Comparison of ENCODE assay signal across 8 cellular contexts in genomic region chr15:42059661-42060476, GRCh38. TPM values are rescaled to one million over a fixed set of nuclear protein-coding genes. Genes with fewer than 3 reads are reported as not detected.
DNase-seq lines count a peak whose midpoint lies in the region; ATAC-seq, FAIRE-seq and TF ChIP-seq lines count a peak whose summit lies in the region.

No MANE protein-coding gene starts in this region.

- H3K27me3 ChIP-seq in esophagus muscularis mucosa (peaks cover 0 to 25% (median 0%) of the 10 kb centered on the region in 4 donors), testis (no peaks in the 10 kb centered on the region)

- no peaks in the 10 kb centered on the region for H3K36me3 ChIP-seq in esophagus muscularis mucosa
- H3K36me3 ChIP-seq in testis (ENCODE audit: low read depth, missing control alignments): no peaks in the 10 kb centered on the region

- no peak overlapping the region for H3K27ac ChIP-seq in A549
- H3K27ac ChIP-seq in esophagus muscularis mucosa (replicated peaks in 1 of 4): no peak overlapping the region
- H3K27ac ChIP-seq in testis: no peak overlapping the region

- H3K9me3 Mint-ChIP-seq in activated CD8-positive, alpha-beta memory T cell treated with anti-CD3 and anti-CD28 coated beads, Interleukin-2, amount 10 ng/mL, durations not matched to agents 7 days and 5 days (ENCODE audit: low read depth): no peaks in the 10 kb centered on the region
- H3K9me3 Mint-ChIP-seq in nephron: no peaks in the 10 kb centered on the region

- ATAC-seq in A549 (no peak), HG02763 (IDR thresholded peaks at IDR 0.05; ENCODE audit: unreplicated experiment) (no peak)
- ATAC-seq in activated CD8-positive, alpha-beta memory T cell treated with anti-CD3 and anti-CD28 coated beads, Interleukin-2, amount 10 ng/mL, durations not matched to agents 7 days and 5 days: peak; percentile 22

- DNase-seq in A549 (ENCODE audit: low read depth in 1 of 2, low spot score in 1 of 2): peak; percentile 33 to 48
- peak; percentile 74 for DNase-seq in GM13976 (ENCODE audit: low spot score)
- peak; percentile 79 for DNase-seq in NCI-H82 (lab: John Stamatoyannopoulos, UW)
- peak; percentile 75 for DNase-seq in activated CD8-positive, alpha-beta memory T cell treated with anti-CD3 and anti-CD28 coated beads, Interleukin-2, amount 10 ng/mL, durations not matched to agents 7 days and 5 days
- no peak for DNase-seq in esophagus muscularis mucosa (ENCODE audit: extremely low spot score)
- peak; percentile 79 for DNase-seq in testis

- TF ChIP-seq POLR2A in A549 (IDR thresholded peaks at IDR 0.05; ENCODE audit: low read length) (no peak), esophagus muscularis mucosa (IDR thresholded peaks at IDR 0.05; ENCODE audit: low read depth) (no peak), testis (IDR thresholded peaks at IDR 0.05) (no peak)

- H3K4me1 Mint-ChIP-seq in activated CD8-positive, alpha-beta memory T cell treated with anti-CD3 and anti-CD28 coated beads, Interleukin-2, amount 10 ng/mL, durations not matched to agents 7 days and 5 days: peaks cover 10% of the 10 kb centered on the region
- peaks cover 7% of the 10 kb centered on the region for H3K4me1 Mint-ChIP-seq in nephron

- intact Hi-C loops in esophagus muscularis mucosa (cut with DNase I) (loop anchor here (2.0 kb wide), 1 partner anchor 71 kb away; no protein-coding TSS in a partner anchor), testis (cut with DNase I; ENCODE audit: low total_unique reads) (loop anchor here (5.0 kb wide), 1 partner anchor 68 kb away; no protein-coding TSS in a partner anchor)

- in situ Hi-C loops in GM13976 (cut with MboI; ENCODE audit: low sequenced_read_pairs, unreplicated experiment): loop anchor here (5.0 kb wide), 1 partner anchor 68 kb away; no protein-coding TSS in a partner anchor

- no peak overlapping the region for H3K4me2 ChIP-seq in A549

- CTCF ChIA-PET in A549 (lab: Yijun Ruan, JAX): interaction anchor here (0.7 to 7.8 kb wide), 12 partner anchors 10 to 412 kb away, joined by 3 to 82 read pairs (median 3); no protein-coding TSS in a partner anchor
- CTCF ChIA-PET in activated CD8-positive, alpha-beta memory T cell treated with anti-CD3 and anti-CD28 coated beads, Interleukin-2, amount 10 ng/mL, durations not matched to agents 7 days and 5 days (lab: Charles Lee): interaction anchor here (0.7 to 4.7 kb wide), 7 partner anchors 9 to 118 kb away, joined by 3 to 47 read pairs (median 3); no protein-coding TSS in a partner anchor

- peak; percentile 59 for TF ChIP-seq RAD21 in A549 (conservative IDR thresholded peaks at IDR 0.05 in 1 of 2, IDR thresholded peaks at IDR 0.05 in 1 of 2)

- TF ChIP-seq EP300 in A549 (IDR thresholded peaks at IDR 0.05) (no peak), esophagus muscularis mucosa (IDR thresholded peaks at IDR 0.05) (no peak)

- 32% methylated on average over 13 of the region's 14 CpGs for WGBS in A549 (ENCODE audit: missing lambda C conversion rate)
- 52% methylated on average over 14 of the region's 14 CpGs for WGBS in esophagus muscularis mucosa
- WGBS in testis, 2 donors: 52 to 59% methylated on average over 13 to 14 of the region's 14 CpGs

- no peak for FAIRE-seq in A549 (lab: Jason Lieb, UNC)

- H3K4me3 ChIP-seq in A549 (no peak overlapping the region), esophagus muscularis mucosa (no peak overlapping the region), testis (no peak overlapping the region)

- no peak overlapping the region for H3K27ac Mint-ChIP-seq in activated CD8-positive, alpha-beta memory T cell treated with anti-CD3 and anti-CD28 coated beads, Interleukin-2, amount 10 ng/mL, durations not matched to agents 7 days and 5 days
- no peak overlapping the region for H3K27ac Mint-ChIP-seq in nephron

- H3K9me3 ChIP-seq in A549 (no peaks in the 10 kb centered on the region), esophagus muscularis mucosa (no peaks in the 10 kb centered on the region), testis (no peaks in the 10 kb centered on the region)

- POLR2A ChIA-PET in A549 (lab: Yijun Ruan, JAX): no interaction called here

- H3K4me1 ChIP-seq in A549 (peaks cover 10% of the 10 kb centered on the region; the same call in 2 of the 3 replicates), esophagus muscularis mucosa (peaks cover 4 to 10% (median 9%) of the 10 kb centered on the region in 4 donors), testis (peaks cover 3% of the 10 kb centered on the region)

- H3K36me3 Mint-ChIP-seq in activated CD8-positive, alpha-beta memory T cell treated with anti-CD3 and anti-CD28 coated beads, Interleukin-2, amount 10 ng/mL, durations not matched to agents 7 days and 5 days: no peaks in the 10 kb centered on the region
- no peaks in the 10 kb centered on the region for H3K36me3 Mint-ChIP-seq in nephron (ENCODE audit: low read depth)

- peaks cover 51% of the 10 kb centered on the region for H3K27me3 Mint-ChIP-seq in activated CD8-positive, alpha-beta memory T cell treated with anti-CD3 and anti-CD28 coated beads, Interleukin-2, amount 10 ng/mL, durations not matched to agents 7 days and 5 days
- H3K27me3 Mint-ChIP-seq in nephron (ENCODE audit: low read depth): peaks cover 44% of the 10 kb centered on the region

- no peak overlapping the region for H3K4me3 Mint-ChIP-seq in activated CD8-positive, alpha-beta memory T cell treated with anti-CD3 and anti-CD28 coated beads, Interleukin-2, amount 10 ng/mL, durations not matched to agents 7 days and 5 days
- no peak overlapping the region for H3K4me3 Mint-ChIP-seq in nephron

- TF ChIP-seq CTCF in A549 (IDR thresholded peaks at IDR 0.05): peak; percentile 70
- TF ChIP-seq CTCF in GM13976 (IDR thresholded peaks at IDR 0.05; ENCODE audit: borderline replicate concordance, control extremely low read depth, extremely low read depth, insufficient read depth, missing control alignments): peak; percentile 81
- peak; percentile 71 to 82 (median 79) for TF ChIP-seq CTCF in esophagus muscularis mucosa (IDR thresholded peaks at IDR 0.05)
- peak; percentile 83 to 85 (median 85) for TF ChIP-seq CTCF in nephron (IDR thresholded peaks at IDR 0.05; ENCODE audit: unreplicated experiment in 3 of 3)
- peak; percentile 94 to 96 (median 96) for TF ChIP-seq CTCF in testis (IDR thresholded peaks at IDR 0.05)

TF ChIP-seq in A549, 52 proteins besides CTCF, POLR2A, EP300 and RAD21:
- TF ChIP-seq, protein P1, sequence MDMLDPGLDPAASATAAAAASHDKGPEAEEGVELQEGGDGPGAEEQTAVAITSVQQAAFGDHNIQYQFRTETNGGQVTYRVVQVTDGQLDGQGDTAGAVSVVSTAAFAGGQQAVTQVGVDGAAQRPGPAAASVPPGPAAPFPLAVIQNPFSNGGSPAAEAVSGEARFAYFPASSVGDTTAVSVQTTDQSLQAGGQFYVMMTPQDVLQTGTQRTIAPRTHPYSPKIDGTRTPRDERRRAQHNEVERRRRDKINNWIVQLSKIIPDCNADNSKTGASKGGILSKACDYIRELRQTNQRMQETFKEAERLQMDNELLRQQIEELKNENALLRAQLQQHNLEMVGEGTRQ (IDR thresholded peaks at IDR 0.05): no peak
- peak; percentile 51 for TF ChIP-seq SMC3 (IDR thresholded peaks at IDR 0.05)

RNA-seq across cellular contexts. Expression of gene PLA2G4D, which starts 34.5 kb away (rescaled TPM):
- not detected in 2 replicates for polyA plus RNA-seq in A549 (2011; rRNA removed)
- not detected in 2 replicates for polyA plus RNA-seq in A549 (2012; cell fraction: cytosol; rRNA removed)
- polyA plus RNA-seq in A549 (2012; cell fraction: nucleus; rRNA removed): not detected in 2 replicates
- not detected in 3 replicates for polyA plus RNA-seq in A549 (2017; fragmentation: RNase III; extraction: RNeasy Plus Mini Kit Qiagen cat#74134 plus additional on column Dnase treatment)
- polyA minus RNA-seq in A549 (2011; rRNA and poly(A)+ RNA removed): not detected in 2 replicates
- not detected for total RNA-seq in activated CD8-positive, alpha-beta memory T cell treated with anti-CD3 and anti-CD28 coated beads, Interleukin-2, amount 10 ng/mL, durations not matched to agents 7 days and 5 days
- not detected for total RNA-seq in esophagus muscularis mucosa
- total RNA-seq in testis: under 1 TPM; 0.16 to 0.43 TPM
- 0.11 TPM for polyA plus RNA-seq in testis (ENCODE audit: insufficient read depth, low read depth, low replicate concordance)

RNA-seq across cellular contexts. Expression of gene PLA2G4E, which starts 39.0 kb away (rescaled TPM):
- polyA plus RNA-seq in A549 (2011; rRNA removed) (0.01 TPM in 1 of 2 replicates, not detected in the other), A549 (2017; fragmentation: RNase III; extraction: RNeasy Plus Mini Kit Qiagen cat#74134 plus additional on column Dnase treatment) (not detected in 3 replicates), testis (ENCODE audit: insufficient read depth, low read depth, low replicate concordance) (0.67 TPM)
- not detected in 2 replicates for polyA plus RNA-seq in A549 (2012; cell fraction: cytosol; rRNA removed)
- polyA plus RNA-seq in A549 (2012; cell fraction: nucleus; rRNA removed): not detected in 2 replicates
- polyA minus RNA-seq in A549 (2011; rRNA and poly(A)+ RNA removed): not detected in 2 replicates
- under 1 TPM in 1 of 2 experiments, not detected in 1; 0.05 TPM for total RNA-seq in activated CD8-positive, alpha-beta memory T cell treated with anti-CD3 and anti-CD28 coated beads, Interleukin-2, amount 10 ng/mL, durations not matched to agents 7 days and 5 days
- total RNA-seq in esophagus muscularis mucosa (not detected), testis (under 1 TPM; 0.31 to 0.71 TPM)
